ENCODE assay signal across 18 cellular contexts in the genomic region with DNA sequence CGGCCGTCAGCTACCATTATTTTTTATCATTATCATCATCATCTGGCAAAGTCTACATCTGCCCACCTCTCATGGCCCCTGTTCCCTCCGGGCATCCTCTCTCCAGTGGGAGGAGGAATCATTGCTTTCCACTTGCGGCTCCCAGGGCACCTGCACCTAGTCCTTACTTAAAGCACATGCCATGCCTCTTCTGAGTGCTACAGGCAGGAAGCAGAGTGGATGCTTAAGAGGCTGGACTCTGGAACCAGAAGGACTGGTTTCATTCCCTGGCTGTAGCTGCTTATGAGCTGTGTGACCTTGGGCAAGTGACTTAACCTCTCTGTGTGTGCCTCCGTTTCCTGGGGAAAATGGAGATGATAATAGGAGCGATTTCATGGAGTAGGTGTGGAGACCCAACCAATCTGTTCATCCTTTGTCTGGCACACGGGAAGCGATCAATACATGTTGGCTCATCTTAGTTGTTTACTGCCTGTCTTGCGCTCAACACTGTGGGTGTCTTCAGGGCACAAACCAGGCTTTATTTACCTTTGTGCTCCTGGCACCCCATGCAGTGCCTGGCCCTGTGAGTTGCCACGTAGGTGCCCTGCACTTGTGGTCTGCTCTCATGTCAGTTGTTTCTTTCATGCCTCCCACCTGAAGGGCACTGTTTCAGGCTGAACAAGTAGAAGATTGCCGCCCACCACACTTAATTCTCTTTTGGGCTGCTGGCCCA.
DNase-seq lines count a peak whose midpoint lies in the region; ATAC-seq lines count a peak whose summit lies in the region.
"Had no signal": no experiment of that assay in that cellular context is flagged by ENCODE, and none has a peak within 500 bp of the region (broad histone marks: within the 10 kb centered on the region; RNA-seq: fewer than 3 reads in every experiment).

No MANE protein-coding gene starts in this region.

- peak; percentile 3 for DNase-seq in NCI-H748 (lab: John Stamatoyannopoulos, UW; ENCODE audit: unreplicated experiment)
- no peak for DNase-seq in NCI-H748 treated with DMSO at 0.1 percent for 48 hours (lab: John Stamatoyannopoulos, UW)
- DNase-seq in NCI-H345 (lab: John Stamatoyannopoulos, UW), result peak; percentile 98
- peak; percentile 26 to 51 for DNase-seq in trophoblast cell
- DNase-seq in activated CD4-positive, alpha-beta T cell treated with anti-CD3 and anti-CD28 coated beads, Interleukin-2, amount 10 ng/mL, durations not matched to agents 24 days and 14 days, result no peak
- DNase-seq in T1000 (lab: John Stamatoyannopoulos, UW), result no peak
- DNase-seq: DMS79 treated with DMSO at 0.1 percent for 48 hours, GOT3, KG1, NCI-H1436, NCI-H1930, NCI-H526 had no signal

- intact Hi-C loops in activated CD4-positive, alpha-beta T cell treated with anti-CD3 and anti-CD28 coated beads, Interleukin-2, amount 10 ng/mL, durations not matched to agents 24 days and 14 days (cut with micrococcal nuclease), result no loop called here

- H3K9ac ChIP-seq in trophoblast cell (ENCODE audit: low read length), result no peak overlapping the region

- H3K79me2 ChIP-seq in trophoblast cell (ENCODE audit: control insufficient read depth, insufficient read depth, low read length, poor library complexity), result no peaks in the 10 kb centered on the region

- H3K14ac ChIP-seq in trophoblast cell (ENCODE audit: low read length), result no peak overlapping the region

- no peak overlapping the region for H3K23ac ChIP-seq in trophoblast cell (ENCODE audit: low read length)

- H4K91ac ChIP-seq in trophoblast cell (ENCODE audit: low read depth, low read length), result no peak overlapping the region

- H3K9me3 Mint-ChIP-seq in activated CD4-positive, alpha-beta T cell treated with anti-CD3 and anti-CD28 coated beads, Interleukin-2, amount 10 ng/mL, durations not matched to agents 24 days and 14 days, result no peaks in the 10 kb centered on the region

- no peak overlapping the region for H2BK12ac ChIP-seq in trophoblast cell (ENCODE audit: low read length)

- no peak overlapping the region for H3K4me2 ChIP-seq in trophoblast cell (ENCODE audit: low read length)

- H4K12ac ChIP-seq in trophoblast cell (ENCODE audit: low read depth, low read length), result no peak overlapping the region

- no peak overlapping the region for H3K4me3 ChIP-seq in trophoblast cell (ENCODE audit: low read depth, low read length)
- H3K4me3 ChIP-seq: SJSA1 had no signal

- H3K27me3 ChIP-seq in trophoblast cell (ENCODE audit: insufficient read depth, low read length), result no peaks in the 10 kb centered on the region
- H3K27me3 ChIP-seq: SJSA1 had no signal

- no peak overlapping the region for H2AK5ac ChIP-seq in trophoblast cell (ENCODE audit: low read length)

- WGBS in trophoblast cell (ENCODE audit: extremely low coverage, insufficient coverage, insufficient read length), result no CpG with 5 or more reads among the region's 11 CpGs

- H2BK120ac ChIP-seq in trophoblast cell (ENCODE audit: insufficient read depth, low read length, poor library complexity), result no peak overlapping the region

- H3K27ac ChIP-seq in trophoblast cell (ENCODE audit: low read depth, low read length), result no peak overlapping the region
- H3K27ac ChIP-seq: SJSA1 had no signal

- H3K27ac Mint-ChIP-seq in activated CD4-positive, alpha-beta T cell treated with anti-CD3 and anti-CD28 coated beads, Interleukin-2, amount 10 ng/mL, durations not matched to agents 24 days and 14 days, result no peak overlapping the region
- H3K27ac Mint-ChIP-seq: B cell had no signal

- no peaks in the 10 kb centered on the region for H3K4me1 ChIP-seq in trophoblast cell (ENCODE audit: control insufficient read depth in 1 of 2, insufficient read depth in 2 of 2, low read length in 2 of 2)
- H3K4me1 ChIP-seq: SJSA1 had no signal

- no peak overlapping the region for H4K8ac ChIP-seq in trophoblast cell (ENCODE audit: low read depth, low read length)

- H3K4me3 Mint-ChIP-seq in activated CD4-positive, alpha-beta T cell treated with anti-CD3 and anti-CD28 coated beads, Interleukin-2, amount 10 ng/mL, durations not matched to agents 24 days and 14 days, result no peak overlapping the region
- H3K4me3 Mint-ChIP-seq: B cell had no signal

- H2AFZ ChIP-seq in trophoblast cell (ENCODE audit: insufficient read depth, low read length, poor library complexity), result no peak overlapping the region

- peaks cover 7% of the 10 kb centered on the region for H3K9me3 ChIP-seq in trophoblast cell (ENCODE audit: insufficient read depth, low read depth, low read length)

- H3K4ac ChIP-seq in trophoblast cell (ENCODE audit: low read depth, low read length), result no peak overlapping the region

- H3K27me3 Mint-ChIP-seq in activated CD4-positive, alpha-beta T cell treated with anti-CD3 and anti-CD28 coated beads, Interleukin-2, amount 10 ng/mL, durations not matched to agents 24 days and 14 days, result no peaks in the 10 kb centered on the region

- H3K36me3 ChIP-seq in trophoblast cell (ENCODE audit: control insufficient read depth in 1 of 2, insufficient read depth in 2 of 2, low read length in 2 of 2), result no peaks in the 10 kb centered on the region
- H3K36me3 ChIP-seq: SJSA1 had no signal

- H3K79me1 ChIP-seq in trophoblast cell (ENCODE audit: low read length), result no peaks in the 10 kb centered on the region

- H3K36me3 Mint-ChIP-seq in activated CD4-positive, alpha-beta T cell treated with anti-CD3 and anti-CD28 coated beads, Interleukin-2, amount 10 ng/mL, durations not matched to agents 24 days and 14 days (ENCODE audit: low read depth), result no peaks in the 10 kb centered on the region

- no peaks in the 10 kb centered on the region for H3K4me1 Mint-ChIP-seq in activated CD4-positive, alpha-beta T cell treated with anti-CD3 and anti-CD28 coated beads, Interleukin-2, amount 10 ng/mL, durations not matched to agents 24 days and 14 days
- H3K4me1 Mint-ChIP-seq: B cell had no signal

- H2BK5ac ChIP-seq in trophoblast cell (ENCODE audit: low read depth, low read length, poor library complexity), result no peak overlapping the region

- ATAC-seq in esophagus mucosa, result peak; percentile 27
- ATAC-seq in HG03039 (IDR thresholded peaks at IDR 0.05; ENCODE audit: unreplicated experiment), result no peak
- ATAC-seq: HCT116, Panc1 had no signal

- no peak overlapping the region for H3K18ac ChIP-seq in trophoblast cell (ENCODE audit: low read length)

Comparison
In these comparisons a context has a peak if more than half of its experiments do, and no peak if none do; other contexts are left out.
1. DNase-seq: peak in NCI-H748 (single experiment), NCI-H345 (single experiment) and trophoblast cell (2 of 2); none in NCI-H748 treated with DMSO at 0.1 percent for 48 hours (single experiment), activated CD4-positive, alpha-beta T cell treated with anti-CD3 and anti-CD28 coated beads, Interleukin-2, amount 10 ng/mL, durations not matched to agents 24 days and 14 days (single experiment) and T1000 (single experiment).